ENCODE assay signal across 22 cellular contexts in genomic region chr7:55486172-55486550, GRCh38.
"Had no signal": no experiment of that assay in that cellular context is flagged by ENCODE, and none has a peak within 500 bp of the region (broad histone marks: within the 10 kb centered on the region; RNA-seq: fewer than 3 reads in every experiment).

No MANE protein-coding gene starts in this region.

- H3K27me3 ChIP-seq: body of pancreas, cardiac muscle cell, esophagus squamous epithelium, heart left ventricle, neural progenitor cell, right lobe of liver, uterus had no signal

- H3K27ac Mint-ChIP-seq: activated naive CD4-positive, alpha-beta T cell treated with anti-CD3 and anti-CD28 coated beads for 36 hours; endodermal cell; neural progenitor cell; T-helper 2 cell treated with Interferon-gamma antibody and Interleukin-4, amounts not matched to agents 5 μg/mL and 100 μg/mL, for 36 hours had no signal

- H3K9me3 ChIP-seq: body of pancreas, esophagus squamous epithelium, heart left ventricle, mucosa of descending colon, right lobe of liver, uterus had no signal

- DNase-seq: activated CD4-positive, alpha-beta T cell treated with anti-CD3 and anti-CD28 coated beads, Interleukin-2, amount 50 U/mL, for 1 hour; activated CD8-positive, alpha-beta memory T cell treated with anti-CD3 and anti-CD28 coated beads for 24 hours; activated naive CD4-positive, alpha-beta T cell treated with anti-CD3 and anti-CD28 coated beads for 36 hours; activated T-cell treated with anti-CD3 and anti-CD28 coated beads, Interleukin-2, amount 50 U/mL, for 4 hours; anterior cingulate cortex; body of pancreas; cortex of kidney; esophagus squamous epithelium; heart left ventricle; islet precursor cell; left cardiac atrium; mesendoderm; mucosa of descending colon; right lobe of liver; stimulated activated CD4-positive, alpha-beta T cell treated with anti-CD3 and anti-CD28 coated beads, Interleukin-1b, Interleukin-23, amount 100 ng/mL, for 48 hours; trophoblast cell had no signal

- H3K4me3 ChIP-seq: body of pancreas, cardiac muscle cell, esophagus squamous epithelium, heart left ventricle, mucosa of descending colon, neural progenitor cell, right lobe of liver, skin epidermis, uterus had no signal

- H3K36me3 ChIP-seq: cardiac muscle cell, neural progenitor cell, uterus had no signal

- H3K4me3 Mint-ChIP-seq: activated naive CD4-positive, alpha-beta T cell treated with anti-CD3 and anti-CD28 coated beads for 36 hours; activated T-cell treated with anti-CD3 and anti-CD28 coated beads, Interleukin-2, amount 50 U/mL, for 4 hours; endodermal cell; neural progenitor cell; T-helper 2 cell treated with Interferon-gamma antibody and Interleukin-4, amounts not matched to agents 5 μg/mL and 100 μg/mL, for 36 hours had no signal

- H3K27ac ChIP-seq: body of pancreas, cardiac muscle cell, esophagus squamous epithelium, heart left ventricle, neural progenitor cell, right lobe of liver, skin epidermis had no signal

- H3K9me3 Mint-ChIP-seq: activated naive CD4-positive, alpha-beta T cell treated with anti-CD3 and anti-CD28 coated beads for 36 hours; activated T-cell treated with anti-CD3 and anti-CD28 coated beads, Interleukin-2, amount 50 U/mL, for 4 hours; endodermal cell; neural progenitor cell; T-helper 2 cell treated with Interferon-gamma antibody and Interleukin-4, amounts not matched to agents 5 μg/mL and 100 μg/mL, for 36 hours had no signal

- H3K4me1 ChIP-seq: body of pancreas, esophagus squamous epithelium, heart left ventricle, neural progenitor cell, right lobe of liver had no signal

- ATAC-seq: activated T-cell treated with anti-CD3 and anti-CD28 coated beads, Interleukin-2, amount 50 U/mL, for 4 hours; body of pancreas; heart left ventricle; left cardiac atrium; mucosa of descending colon; right lobe of liver had no signal
